In the genomic region with DNA sequence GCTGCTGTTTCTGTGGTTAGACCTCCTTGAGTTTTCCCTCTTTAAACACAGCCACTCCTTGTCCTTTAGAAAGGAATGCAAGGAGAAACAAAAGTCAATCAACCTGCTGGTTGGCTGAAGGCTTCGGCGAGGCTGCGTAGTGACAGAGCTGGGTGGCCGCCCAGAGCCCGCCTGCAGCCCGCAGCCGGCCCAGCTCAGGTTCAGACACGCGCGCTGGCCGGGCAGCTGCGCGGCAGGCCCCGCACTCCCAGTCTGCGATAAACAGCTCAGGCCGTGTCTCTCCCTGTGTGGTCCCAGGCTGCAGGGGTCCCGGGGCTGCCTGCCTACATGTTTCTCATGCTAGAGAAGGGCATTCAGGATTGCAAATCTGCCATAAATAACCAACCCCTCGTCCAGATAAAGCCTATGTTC, we compare ENCODE assay signal across 13 cellular contexts.
DNase-seq lines count a peak whose midpoint lies in the region; ATAC-seq and TF ChIP-seq lines count a peak whose summit lies in the region.
"Had no signal": no experiment of that assay in that cellular context is flagged by ENCODE, and none has a peak within 500 bp of the region (broad histone marks: within the 10 kb centered on the region; RNA-seq: fewer than 3 reads in every experiment).

No MANE protein-coding gene starts in this region.

- peaks cover 44% of the 10 kb centered on the region for H3K27me3 Mint-ChIP-seq in neural crest cell (ENCODE audit: low read depth)
- H3K27me3 Mint-ChIP-seq in CD4-positive, alpha-beta memory T cell, result peaks cover 8 to 19% of the 10 kb centered on the region in 2 donors

- H3K27me3 ChIP-seq in cardiac muscle cell (no peaks in the 10 kb centered on the region), right atrium auricular region (no peaks in the 10 kb centered on the region), gastroesophageal sphincter (no peaks in the 10 kb centered on the region)
- no peaks in the 10 kb centered on the region for H3K27me3 ChIP-seq in CD4-positive, alpha-beta memory T cell (ENCODE audit: insufficient read depth, low read length)

- no peak for TF ChIP-seq EP300 in gastroesophageal sphincter (IDR thresholded peaks at IDR 0.05)

- 1% methylated on average over 17 of the region's 18 CpGs; no CpG with 5 or more reads in 1 of the 2 donors for WGBS in gastroesophageal sphincter (ENCODE audit: low coverage in 1 of 2), 2 donors

- H3K27ac ChIP-seq in cardiac muscle cell, result no peak overlapping the region
- H3K27ac ChIP-seq in right atrium auricular region, result no peak overlapping the region
- peak overlapping the region in 2 of 4 donors; percentile 27 to 36 for H3K27ac ChIP-seq in gastroesophageal sphincter
- H3K27ac ChIP-seq in CD4-positive, alpha-beta memory T cell (ENCODE audit: low read depth, low read length), result no peak overlapping the region

- H3K4me3 ChIP-seq in cardiac muscle cell, result no peak overlapping the region
- no peak overlapping the region for H3K4me3 ChIP-seq in right atrium auricular region
- no peak overlapping the region for H3K4me3 ChIP-seq in gastroesophageal sphincter
- no peak overlapping the region for H3K4me3 ChIP-seq in CD4-positive, alpha-beta memory T cell (ENCODE audit: low read length in 2 of 2)

- TF ChIP-seq POLR2A in gastroesophageal sphincter (IDR thresholded peaks at IDR 0.05), result no peak

- H3K9me3 Mint-ChIP-seq in neural crest cell, result peaks cover 5% of the 10 kb centered on the region
- H3K9me3 Mint-ChIP-seq in CD4-positive, alpha-beta memory T cell, result peaks cover 4 to 16% (median 14%) of the 10 kb centered on the region in 8 donors

- no peak overlapping the region for H3K4me3 Mint-ChIP-seq in neural crest cell
- H3K4me3 Mint-ChIP-seq in CD4-positive, alpha-beta memory T cell, result no peak overlapping the region

- no peak overlapping the region for H3K27ac Mint-ChIP-seq in neural crest cell (ENCODE audit: unreplicated experiment)
- H3K27ac Mint-ChIP-seq in CD4-positive, alpha-beta memory T cell, result no peak overlapping the region

- H3K9me3 ChIP-seq in cardiac muscle cell (ENCODE audit: low read depth) (no peaks in the 10 kb centered on the region), right atrium auricular region (peaks cover 5 to 29% of the 10 kb centered on the region in 2 donors), gastroesophageal sphincter (peaks cover 0 to 17% (median 0%) of the 10 kb centered on the region in 3 donors)
- H3K9me3 ChIP-seq in CD4-positive, alpha-beta memory T cell (ENCODE audit: control insufficient read depth in 1 of 2, low read length in 2 of 2), result no peaks in the 10 kb centered on the region

- H3K4me1 Mint-ChIP-seq in neural crest cell, result peaks cover 21% of the 10 kb centered on the region
- no peaks in the 10 kb centered on the region for H3K4me1 Mint-ChIP-seq in CD4-positive, alpha-beta memory T cell

- H3K4me1 ChIP-seq in cardiac muscle cell (ENCODE audit: low read depth), result peaks cover 4% of the 10 kb centered on the region
- H3K4me1 ChIP-seq in right atrium auricular region, result peaks cover 0 to 5% of the 10 kb centered on the region in 2 donors
- peaks cover 0 to 18% (median 4%) of the 10 kb centered on the region in 3 donors for H3K4me1 ChIP-seq in gastroesophageal sphincter
- H3K4me1 ChIP-seq in CD4-positive, alpha-beta memory T cell (ENCODE audit: insufficient read depth, low read length), result no peaks in the 10 kb centered on the region

- peaks cover 4% of the 10 kb centered on the region for H3K36me3 Mint-ChIP-seq in neural crest cell (ENCODE audit: low read depth)
- H3K36me3 Mint-ChIP-seq in CD4-positive, alpha-beta memory T cell, result peaks cover 2 to 4% of the 10 kb centered on the region in 2 donors

- TF ChIP-seq CTCF in cardiac muscle cell (IDR thresholded peaks at IDR 0.05; ENCODE audit: low read depth, low read length) (no peak), right atrium auricular region (IDR thresholded peaks at IDR 0.05) (no peak), gastroesophageal sphincter (IDR thresholded peaks at IDR 0.05) (no peak), neural crest cell (conservative IDR thresholded peaks at IDR 0.05) (no peak)

- H3K36me3 ChIP-seq in cardiac muscle cell, result no peaks in the 10 kb centered on the region
- no peaks in the 10 kb centered on the region for H3K36me3 ChIP-seq in right atrium auricular region
- no peaks in the 10 kb centered on the region for H3K36me3 ChIP-seq in gastroesophageal sphincter
- no peaks in the 10 kb centered on the region for H3K36me3 ChIP-seq in CD4-positive, alpha-beta memory T cell (ENCODE audit: insufficient read depth, low read length)

- DNase-seq in cardiac muscle cell (ENCODE audit: low read depth in 1 of 2, low spot score in 1 of 2) (peak; percentile 28 to 74), right atrium auricular region (ENCODE audit: low spot score) (no peak), neural crest cell (ENCODE audit: low read depth, low spot score) (peak; percentile 27), NCI-H2107 (lab: John Stamatoyannopoulos, UW) (no peak), cortex of kidney (lab: John Stamatoyannopoulos, UW) (no peak)
- DNase-seq in CD4-positive, alpha-beta memory T cell, result no peak
- DNase-seq: cerebellar nuclear complex; GF-D8; NCI-H524; stimulated activated CD4-positive, alpha-beta T cell treated with anti-CD3 and anti-CD28 coated beads, Interleukin-1b, Interleukin-23, amount 100 ng/mL, for 48 hours; T-helper 2 cell had no signal

- CTCF ChIA-PET in CD4-positive, alpha-beta memory T cell (lab: Charles Lee; ENCODE audit: partially characterized antibody), result no interaction called here

- POLR2A ChIA-PET in CD4-positive, alpha-beta memory T cell (lab: Charles Lee; ENCODE audit: partially characterized antibody), result no interaction called here

- intact Hi-C loops in CD4-positive, alpha-beta memory T cell (cut with micrococcal nuclease), result no loop called here

- ATAC-seq in gastroesophageal sphincter, result peak; percentile 71
- ATAC-seq in HG02970 (IDR thresholded peaks at IDR 0.05; ENCODE audit: low FRiP score, unreplicated experiment), result no peak

Comparison
In these comparisons a context has a peak if more than half of its experiments do, and no peak if none do; other contexts are left out.
1. DNase-seq: peak in cardiac muscle cell (2 of 2) and neural crest cell (single experiment); none in right atrium auricular region (single experiment), NCI-H2107 (single experiment), CD4-positive, alpha-beta memory T cell (0 of 5) and cortex of kidney (single experiment).